In the genomic region with DNA sequence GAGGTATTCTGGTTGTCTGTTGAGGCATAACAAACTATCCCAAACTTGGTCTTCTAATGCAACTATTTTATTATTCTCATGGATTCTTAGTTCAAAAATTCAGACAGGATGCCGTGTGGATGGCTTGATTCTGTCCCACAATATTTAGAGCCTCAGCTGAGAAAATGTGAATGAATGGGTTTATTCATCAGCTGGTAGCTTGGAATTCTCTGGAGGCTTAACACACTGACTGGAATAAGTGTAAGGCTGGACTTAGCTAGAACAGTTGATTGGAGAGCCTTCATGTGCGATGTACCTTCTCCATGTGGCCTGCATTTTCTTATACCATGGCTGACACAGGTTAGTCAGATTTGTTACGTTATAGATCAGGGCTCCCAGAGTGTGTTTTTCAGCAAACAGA, we compare ENCODE assay signal across 18 cellular contexts. TPM values are rescaled to one million over a fixed set of nuclear protein-coding genes. Genes with fewer than 3 reads are reported as not detected.
DNase-seq lines count a peak whose midpoint lies in the region; ATAC-seq and TF ChIP-seq lines count a peak whose summit lies in the region.
"Had no signal": no experiment of that assay in that cellular context is flagged by ENCODE, and none has a peak within 500 bp of the region (broad histone marks: within the 10 kb centered on the region; RNA-seq: fewer than 3 reads in every experiment).

No MANE protein-coding gene starts in this region.

- H3K23ac ChIP-seq in trophoblast cell (ENCODE audit: low read length), result no peak overlapping the region

- peak; percentile 46 for DNase-seq in COLO829 (ENCODE audit: low spot score)
- DNase-seq in foreskin melanocyte, result peak; percentile 72
- DNase-seq in trophoblast cell, result no peak
- DNase-seq in Caco-2, result no peak
- DNase-seq in DMS153 treated with DMSO at 0.1 percent for 48 hours (lab: John Stamatoyannopoulos, UW; ENCODE audit: unreplicated experiment), result no peak
- DNase-seq: Calu3; CD4-positive, CD25-positive, alpha-beta regulatory T cell; CD8-positive, alpha-beta T cell; DND-41; H9 had no signal

- H2BK120ac ChIP-seq in trophoblast cell (ENCODE audit: insufficient read depth, low read length, poor library complexity), result no peak overlapping the region

- H3K4me2 ChIP-seq in trophoblast cell (ENCODE audit: low read length), result no peak overlapping the region
- H3K4me2 ChIP-seq: BLaER1, GM23338 had no signal

- no peaks in the 10 kb centered on the region for H3K9me3 ChIP-seq in trophoblast cell (ENCODE audit: insufficient read depth, low read depth, low read length)
- no peaks in the 10 kb centered on the region for H3K9me3 ChIP-seq in Caco-2
- H3K9me3 ChIP-seq: BLaER1 had no signal

- H3K4me1 Mint-ChIP-seq in Caco-2 (ENCODE audit: low read depth, unreplicated experiment), result no peaks in the 10 kb centered on the region
- H3K4me1 Mint-ChIP-seq: B cell; CD4-positive, CD25-positive, alpha-beta regulatory T cell; GM23338; H9 had no signal

- no peaks in the 10 kb centered on the region for H3K27me3 Mint-ChIP-seq in Caco-2 (ENCODE audit: insufficient read depth, unreplicated experiment)
- H3K27me3 Mint-ChIP-seq: B cell had no signal

- CTCF ChIA-PET in Caco-2 (lab: Charles Lee), result no interaction called here

- no peak for TF ChIP-seq CTCF in Caco-2 (IDR thresholded peaks at IDR 0.05; ENCODE audit: insufficient read depth in 1 of 2, low read depth in 1 of 2, low read length in 1 of 2, severe bottlenecking in 1 of 2, unreplicated experiment in 1 of 2)

- TF ChIP-seq POLR2A in GM18505 (IDR thresholded peaks at IDR 0.05; ENCODE audit: borderline replicate concordance, extremely low read depth, insufficient read depth, insufficient read length), result no peak

- no peak overlapping the region for H2AFZ ChIP-seq in trophoblast cell (ENCODE audit: insufficient read depth, low read length, poor library complexity)
- H2AFZ ChIP-seq: GM23338 had no signal

- no peak for ATAC-seq in GM18505 (IDR thresholded peaks at IDR 0.05; ENCODE audit: unreplicated experiment)
- ATAC-seq: CD8-positive, alpha-beta T cell; GM23338; HCT116 had no signal

- H3K27ac ChIP-seq in trophoblast cell (ENCODE audit: low read depth, low read length), result no peak overlapping the region
- H3K27ac ChIP-seq: 22Rv1, BLaER1, C4-2B had no signal

- H3K36me3 Mint-ChIP-seq in Caco-2 (ENCODE audit: insufficient read depth, unreplicated experiment), result no peaks in the 10 kb centered on the region
- H3K36me3 Mint-ChIP-seq: CD4-positive, CD25-positive, alpha-beta regulatory T cell; CD8-positive, alpha-beta T cell had no signal

- no peak overlapping the region for H4K12ac ChIP-seq in trophoblast cell (ENCODE audit: low read depth, low read length)

- no peak overlapping the region for H2BK5ac ChIP-seq in trophoblast cell (ENCODE audit: low read depth, low read length, poor library complexity)

- H3K27me3 ChIP-seq in trophoblast cell (ENCODE audit: insufficient read depth, low read length), result no peaks in the 10 kb centered on the region
- no peaks in the 10 kb centered on the region for H3K27me3 ChIP-seq in Caco-2 (replicated peaks; ENCODE audit: control insufficient read depth, insufficient read depth, low read length)
- H3K27me3 ChIP-seq: BLaER1 had no signal

- POLR2A ChIA-PET in Caco-2 (lab: Charles Lee), result no interaction called here

- BruUV-seq in Caco-2 (replicated peaks; lab: Mats Ljungman, UMichigan), result no TSS peak

- no peak overlapping the region for H4K91ac ChIP-seq in trophoblast cell (ENCODE audit: low read depth, low read length)

- no peak overlapping the region for H3K4ac ChIP-seq in trophoblast cell (ENCODE audit: low read depth, low read length)

- H3K27ac Mint-ChIP-seq in Caco-2 (ENCODE audit: unreplicated experiment), result no peak overlapping the region
- H3K27ac Mint-ChIP-seq: B cell; CD4-positive, CD25-positive, alpha-beta regulatory T cell; CD8-positive, alpha-beta T cell; GM23338; H9 had no signal

- intact Hi-C loops in Caco-2 (cut with micrococcal nuclease; ENCODE audit: unreplicated experiment), result no loop called here

- no CpG with 5 or more reads among the region's 3 CpGs for WGBS in trophoblast cell (ENCODE audit: extremely low coverage, insufficient coverage, insufficient read length)

- H3K79me2 ChIP-seq in trophoblast cell (ENCODE audit: control insufficient read depth, insufficient read depth, low read length, poor library complexity), result no peaks in the 10 kb centered on the region

- no peak overlapping the region for H3K4me3 Mint-ChIP-seq in Caco-2 (ENCODE audit: unreplicated experiment)
- H3K4me3 Mint-ChIP-seq: B cell; CD4-positive, CD25-positive, alpha-beta regulatory T cell; CD8-positive, alpha-beta T cell; GM23338; H9 had no signal

- no peak overlapping the region for H2BK12ac ChIP-seq in trophoblast cell (ENCODE audit: low read length)

- no peaks in the 10 kb centered on the region for H3K9me3 Mint-ChIP-seq in Caco-2 (ENCODE audit: unreplicated experiment)
- H3K9me3 Mint-ChIP-seq: CD8-positive, alpha-beta T cell; GM23338; H9 had no signal

- no peak overlapping the region for H3K14ac ChIP-seq in trophoblast cell (ENCODE audit: low read length)

- H3K36me3 ChIP-seq in trophoblast cell (ENCODE audit: control insufficient read depth in 1 of 2, insufficient read depth in 2 of 2, low read length in 2 of 2) (no peaks in the 10 kb centered on the region), Caco-2 (ENCODE audit: control insufficient read depth, insufficient read depth, low read length) (no peaks in the 10 kb centered on the region)
- H3K36me3 ChIP-seq: BLaER1 had no signal

- no peak overlapping the region for H2AK5ac ChIP-seq in trophoblast cell (ENCODE audit: low read length)

- H3K4me3 ChIP-seq in trophoblast cell (ENCODE audit: low read depth, low read length), result no peak overlapping the region
- no peak overlapping the region for H3K4me3 ChIP-seq in Caco-2 (ENCODE audit: low read depth, low read length)
- H3K4me3 ChIP-seq: BLaER1, GM23338 had no signal

- peak overlapping the region; percentile 46 for H3K9ac ChIP-seq in trophoblast cell (ENCODE audit: low read length)
- H3K9ac ChIP-seq: BLaER1 had no signal

- no peaks in the 10 kb centered on the region for H3K79me1 ChIP-seq in trophoblast cell (ENCODE audit: low read length)

- no peaks in the 10 kb centered on the region for H3K4me1 ChIP-seq in trophoblast cell (ENCODE audit: control insufficient read depth in 1 of 2, insufficient read depth in 2 of 2, low read length in 2 of 2)
- H3K4me1 ChIP-seq in Caco-2, result no peaks in the 10 kb centered on the region
- H3K4me1 ChIP-seq: BLaER1 had no signal

- H4K8ac ChIP-seq in trophoblast cell (ENCODE audit: low read depth, low read length), result no peak overlapping the region

- no peak overlapping the region for H3K18ac ChIP-seq in trophoblast cell (ENCODE audit: low read length)

RNA-seq across cellular contexts. Expression of a gene that starts 30.8 kb away (rescaled TPM):
- polyA plus RNA-seq in trophoblast cell (2013), result 0.74 and 0.97 TPM in 2 replicates
- not detected in 2 replicates for total RNA-seq in Caco-2 (2022)
- total RNA-seq: Calu3; CD4-positive, CD25-positive, alpha-beta regulatory T cell; GM23338; H4; H9 had no signal
- polyA plus RNA-seq: GM23338 had no signal

Comparison
In these comparisons a context has a peak if more than half of its experiments do, and no peak if none do; other contexts are left out.
1. DNase-seq: peak in COLO829 (single experiment) and foreskin melanocyte (single experiment); none in trophoblast cell (0 of 2), Caco-2 (0 of 2) and DMS153 treated with DMSO at 0.1 percent for 48 hours (single experiment).